In genomic region chr6:24666097-24666615, GRCh38 we compare ENCODE assay signal across 8 cellular contexts. TPM values are rescaled to one million over a fixed set of nuclear protein-coding genes. Genes with fewer than 3 reads are reported as not detected.
DNase-seq lines count a peak whose midpoint lies in the region; ATAC-seq and TF ChIP-seq lines count a peak whose summit lies in the region.

No MANE protein-coding gene starts in this region.

- no peaks in the 10 kb centered on the region for H3K27me3 ChIP-seq in CD8-positive, alpha-beta T cell (ENCODE audit: insufficient read depth, low read length)
- H3K27me3 ChIP-seq in ectodermal cell (ENCODE audit: control insufficient read depth, insufficient read depth, low read length, poor library complexity, severe bottlenecking), result no peaks in the 10 kb centered on the region

- peaks cover 7% of the 10 kb centered on the region for H3K36me3 ChIP-seq in CD8-positive, alpha-beta T cell (ENCODE audit: insufficient read depth, low read length)
- H3K36me3 ChIP-seq in ectodermal cell (ENCODE audit: control insufficient read depth, insufficient read depth, low read length), result no peaks in the 10 kb centered on the region

- H3K4me1 ChIP-seq in CD8-positive, alpha-beta T cell (ENCODE audit: insufficient read depth, low read length), result peaks cover 45% of the 10 kb centered on the region
- peaks cover 7% of the 10 kb centered on the region for H3K4me1 ChIP-seq in ectodermal cell (ENCODE audit: control insufficient read depth, insufficient read depth, low read length)

- peak overlapping the region; percentile 98 for H3K27ac Mint-ChIP-seq in CD8-positive, alpha-beta T cell
- H3K27ac Mint-ChIP-seq in T-helper 2 cell treated with Interferon-gamma antibody and Interleukin-4, amounts not matched to agents 5 μg/mL and 100 μg/mL, for 36 hours, result peak overlapping the region; percentile 91

- peaks cover 57% of the 10 kb centered on the region for H3K36me3 Mint-ChIP-seq in CD8-positive, alpha-beta T cell
- H3K36me3 Mint-ChIP-seq in T-helper 2 cell treated with Interferon-gamma antibody and Interleukin-4, amounts not matched to agents 5 μg/mL and 100 μg/mL, for 36 hours (ENCODE audit: low read depth), result peaks cover 53% of the 10 kb centered on the region

- intact Hi-C loops in CD8-positive, alpha-beta T cell (cut with DNase I, micrococcal nuclease), result loop anchor here (1.0 to 10.0 kb wide), 8 partner anchors 20 to 1295 kb away; partner anchors contain the start of genes ALDH5A1 (in 2 of the 2) and KIAA0319 (in 2 of the 2)
- intact Hi-C loops in posterior vena cava (cut with DNase I), result no loop called here

- peak overlapping the region; percentile 89 for H3K27ac ChIP-seq in CD8-positive, alpha-beta T cell (ENCODE audit: low read depth, low read length)
- peak overlapping the region; percentile 19 for H3K27ac ChIP-seq in ectodermal cell (ENCODE audit: insufficient read depth, low read depth, low read length, poor library complexity, severe bottlenecking)

- H3K4me3 Mint-ChIP-seq in CD8-positive, alpha-beta T cell, result peak overlapping the region; percentile 100
- H3K4me3 Mint-ChIP-seq in T-helper 2 cell treated with Interferon-gamma antibody and Interleukin-4, amounts not matched to agents 5 μg/mL and 100 μg/mL, for 36 hours, result peak overlapping the region; percentile 92

- POLR2A ChIA-PET in CD8-positive, alpha-beta T cell (lab: Charles Lee), result interaction anchor here (0.7 to 3.2 kb wide), 7 partner anchors 9 to 171 kb away, joined by 3 to 28 read pairs (median 9); partner anchors contain the start of genes ALDH5A1, C6orf62 and KIAA0319

- H3K4me1 Mint-ChIP-seq in CD8-positive, alpha-beta T cell (ENCODE audit: low read depth), result peaks cover 66% of the 10 kb centered on the region
- H3K4me1 Mint-ChIP-seq in T-helper 2 cell treated with Interferon-gamma antibody and Interleukin-4, amounts not matched to agents 5 μg/mL and 100 μg/mL, for 36 hours (ENCODE audit: low read depth), result peaks cover 37% of the 10 kb centered on the region

- peak; percentile 30 for ATAC-seq in CD8-positive, alpha-beta T cell
- ATAC-seq in GM19351 (IDR thresholded peaks at IDR 0.05; ENCODE audit: unreplicated experiment) (peak; percentile 41), HG03439 (IDR thresholded peaks at IDR 0.05; ENCODE audit: unreplicated experiment) (peak; percentile 40)

- no peaks in the 10 kb centered on the region for H3K9me3 ChIP-seq in CD8-positive, alpha-beta T cell (ENCODE audit: low read length)
- no peaks in the 10 kb centered on the region for H3K9me3 ChIP-seq in ectodermal cell (ENCODE audit: control insufficient read depth, low read length)

- DNase-seq in CD8-positive, alpha-beta T cell, result peak in 4 of 7 experiments; percentile 34 to 56 (median 54)
- no peak for DNase-seq in T-helper 2 cell treated with Interferon-gamma antibody and Interleukin-4, amounts not matched to agents 5 μg/mL and 100 μg/mL, for 36 hours (ENCODE audit: low spot score)
- DNase-seq in lung microvascular endothelial cell (ENCODE audit: low read depth in 2 of 2), result peak; percentile 39 to 53
- peak; percentile 41 for DNase-seq in stimulated activated naive CD4-positive, alpha-beta T cell treated with Interleukin-2 at 50 U/mL for 16 hours (lab: John Stamatoyannopoulos, UW)
- DNase-seq in posterior vena cava (ENCODE audit: low spot score), result no peak

- H3K4me3 ChIP-seq in CD8-positive, alpha-beta T cell (ENCODE audit: low read depth, low read length), result peak overlapping the region; percentile 89
- H3K4me3 ChIP-seq in ectodermal cell (ENCODE audit: insufficient read depth, low read depth, low read length), result peak overlapping the region; percentile 85

- H3K9me3 Mint-ChIP-seq in CD8-positive, alpha-beta T cell, result peaks cover 5% of the 10 kb centered on the region
- H3K9me3 Mint-ChIP-seq in T-helper 2 cell treated with Interferon-gamma antibody and Interleukin-4, amounts not matched to agents 5 μg/mL and 100 μg/mL, for 36 hours, result peaks cover 14% of the 10 kb centered on the region

- 1% methylated on average over 26 of the region's 26 CpGs for WGBS in ectodermal cell, 2 experiments

- no peak for TF ChIP-seq CTCF in CD8-positive, alpha-beta T cell (IDR thresholded peaks at IDR 0.05)

- CTCF ChIA-PET in CD8-positive, alpha-beta T cell (lab: Charles Lee), result interaction anchor here (0.9 to 2.3 kb wide), 8 partner anchors 19 to 171 kb away, joined by 3 to 12 read pairs (median 4); partner anchors contain the start of genes ALDH5A1 and KIAA0319

- H3K27me3 Mint-ChIP-seq in CD8-positive, alpha-beta T cell (ENCODE audit: low read depth), result no peaks in the 10 kb centered on the region
- no peaks in the 10 kb centered on the region for H3K27me3 Mint-ChIP-seq in T-helper 2 cell treated with Interferon-gamma antibody and Interleukin-4, amounts not matched to agents 5 μg/mL and 100 μg/mL, for 36 hours (ENCODE audit: low read depth)

RNA-seq across cellular contexts. Expression of gene TDP2, which starts 0.5 kb away (rescaled TPM):
- total RNA-seq in CD8-positive, alpha-beta T cell, result 10 to 100 TPM; 60.7 to 63.4 TPM
- polyA plus RNA-seq in ectodermal cell (2013, experiment 1 of 4), result 45.0 TPM
- polyA plus RNA-seq in ectodermal cell (2013, experiment 2 of 4), result 58.6 TPM
- polyA plus RNA-seq in ectodermal cell (2013, experiment 3 of 4), result 44.6 TPM
- polyA plus RNA-seq in ectodermal cell (2013, experiment 4 of 4), result 49.4 TPM
- total RNA-seq in lung microvascular endothelial cell (17.9 and 19.0 TPM in 2 replicates), posterior vena cava (10 to 100 TPM; 25.8 to 32.8 TPM)

RNA-seq across cellular contexts. Expression of gene ACOT13, which starts 0.7 kb away (rescaled TPM):
- total RNA-seq in CD8-positive, alpha-beta T cell, result 1 to 10 TPM; 1.2 to 2.3 TPM
- polyA plus RNA-seq in ectodermal cell (2013, experiment 1 of 4), result 25.2 TPM
- 20.0 TPM for polyA plus RNA-seq in ectodermal cell (2013, experiment 2 of 4)
- 32.1 TPM for polyA plus RNA-seq in ectodermal cell (2013, experiment 3 of 4)
- 38.5 TPM for polyA plus RNA-seq in ectodermal cell (2013, experiment 4 of 4)
- total RNA-seq in lung microvascular endothelial cell, result 3.2 and 3.9 TPM in 2 replicates
- total RNA-seq in posterior vena cava, result 10 to 100 TPM; 10.4 to 11.4 TPM

RNA-seq across cellular contexts. Expression of gene KIAA0319, which starts 20.2 kb away (rescaled TPM):
- total RNA-seq in CD8-positive, alpha-beta T cell, result not detected
- polyA plus RNA-seq in ectodermal cell (2013, experiment 1 of 4), result 0.35 TPM
- polyA plus RNA-seq in ectodermal cell (2013, experiment 2 of 4), result 0.32 TPM
- polyA plus RNA-seq in ectodermal cell (2013, experiment 3 of 4), result 0.21 TPM
- polyA plus RNA-seq in ectodermal cell (2013, experiment 4 of 4), result 0.24 TPM
- total RNA-seq in lung microvascular endothelial cell (under 0.01 TPM in 1 of 2 replicates, not detected in the other), posterior vena cava (under 1 TPM in 1 of 2 donors, not detected in 1; 0.09 TPM)

RNA-seq across cellular contexts. Expression of gene C6orf62, which starts 52.8 kb away (rescaled TPM):
- total RNA-seq in CD8-positive, alpha-beta T cell, result 100 to 1,000 TPM; 116 TPM
- 89.1 TPM for polyA plus RNA-seq in ectodermal cell (2013, experiment 1 of 4)
- 87.8 TPM for polyA plus RNA-seq in ectodermal cell (2013, experiment 2 of 4)
- 81.5 TPM for polyA plus RNA-seq in ectodermal cell (2013, experiment 3 of 4)
- 87.0 TPM for polyA plus RNA-seq in ectodermal cell (2013, experiment 4 of 4)
- total RNA-seq in lung microvascular endothelial cell (68.1 and 70.0 TPM in 2 replicates), posterior vena cava (10 to 100 TPM; 63.9 to 70.3 TPM)

Comparison
In these comparisons a context has a peak if more than half of its experiments do, and no peak if none do; other contexts are left out.
1. DNase-seq: peak in CD8-positive, alpha-beta T cell (4 of 7), lung microvascular endothelial cell (2 of 2) and stimulated activated naive CD4-positive, alpha-beta T cell treated with Interleukin-2 at 50 U/mL for 16 hours (single experiment); none in T-helper 2 cell treated with Interferon-gamma antibody and Interleukin-4, amounts not matched to agents 5 μg/mL and 100 μg/mL, for 36 hours (single experiment) and posterior vena cava (single experiment).
2. intact Hi-C loops: an anchor here in CD8-positive, alpha-beta T cell (1.0 to 10.0 kb wide); none called in posterior vena cava.
3. Peak in every context shown above with its lines, with median percentiles within 50 percentile points of each other: ATAC-seq.